In the genomic region with DNA sequence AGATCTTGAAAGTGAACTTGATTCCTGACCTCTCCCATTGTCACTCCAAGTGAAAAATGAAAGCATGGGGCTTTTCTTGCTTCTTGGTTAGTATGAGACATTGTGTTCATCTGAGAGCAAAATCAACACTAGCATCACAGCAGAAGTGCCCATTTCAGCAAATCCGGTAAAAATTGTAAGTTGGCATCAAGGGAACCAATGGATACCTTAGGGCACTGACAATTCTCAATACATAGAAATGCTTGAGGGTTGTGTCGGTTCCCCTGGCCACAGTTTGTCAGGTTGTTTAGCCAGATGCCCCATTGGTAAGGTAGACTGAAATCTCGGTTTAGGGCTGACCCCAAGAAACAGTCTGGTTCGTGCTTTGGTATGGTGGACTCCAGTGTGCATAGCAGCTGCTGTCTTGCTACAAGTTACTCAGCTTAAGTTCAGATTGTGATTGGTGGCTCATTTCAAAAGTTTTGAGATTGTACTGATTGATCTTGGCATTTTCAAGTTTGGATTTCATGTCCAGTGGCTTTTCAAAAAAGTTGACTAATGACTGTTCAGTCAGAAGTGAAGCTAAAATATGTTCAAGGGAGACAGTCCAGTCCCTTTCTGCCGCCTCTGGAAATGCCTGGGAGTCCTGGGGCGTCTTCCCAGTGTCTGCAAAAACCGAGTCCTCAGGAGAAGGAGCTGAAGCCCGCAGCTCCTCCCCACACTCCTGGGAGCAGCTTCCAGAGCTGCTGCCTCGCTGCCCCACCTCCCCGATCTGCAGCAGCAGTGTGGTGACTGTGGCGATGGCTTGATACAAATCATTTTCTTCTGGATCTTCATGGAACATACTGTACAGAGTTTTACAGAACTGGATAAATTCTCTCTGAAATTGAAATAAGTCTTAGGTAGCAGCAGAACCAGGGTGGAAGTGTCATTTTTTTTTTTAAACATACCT, we compare ENCODE assay signal across 14 cellular contexts. TPM values are rescaled to one million over a fixed set of nuclear protein-coding genes. Genes with fewer than 3 reads are reported as not detected.
A peak's percentile ranks its signal among the peaks of the same experiment; 100 is the strongest.
DNase-seq lines count a peak whose midpoint lies in the region; ATAC-seq, FAIRE-seq and TF ChIP-seq lines count a peak whose summit lies in the region.
"Had no signal": no experiment of that assay in that cellular context is flagged by ENCODE, and none has a peak within 500 bp of the region (broad histone marks: within the 10 kb centered on the region; RNA-seq: fewer than 3 reads in every experiment).

No MANE protein-coding gene starts in this region.

- peak overlapping the region in 1 of 2 donors; percentile 38 for H3K27ac Mint-ChIP-seq in stimulated activated naive CD8-positive, alpha-beta T cell treated with anti-CD3 and anti-CD28 coated beads, Interleukin-15, amount 100 ng/mL, for 72 hours
- peak overlapping the region; percentile 74 for H3K27ac Mint-ChIP-seq in stimulated activated naive CD8-positive, alpha-beta T cell treated with anti-CD3 and anti-CD28 coated beads, Interleukin-15, Interleukin-2, amounts not matched to agents 100 ng/mL and 50 ng/mL, for 24 hours

- H2AFZ ChIP-seq in H1 (ENCODE audit: low read length) = no peak overlapping the region

- peak overlapping the region; percentile 85; the same call in 1 of the 2 replicates for H4K8ac ChIP-seq in H1 (ENCODE audit: extremely low read depth, insufficient read depth, low read length)

- intact Hi-C loops in pancreas (cut with DNase I) = no loop called here

- peaks cover 3% of the 10 kb centered on the region for H3K79me1 ChIP-seq in H1 (ENCODE audit: low read depth, low read length)

- H2BK12ac ChIP-seq in H1 (ENCODE audit: low read depth, low read length) = no peak overlapping the region

- H2BK20ac ChIP-seq in H1 (ENCODE audit: low read length) = no peak overlapping the region

- FAIRE-seq in H1 (lab: Jason Lieb, UNC) (no peak), pancreas (lab: Jason Lieb, UNC) (no peak)

- no peak overlapping the region for H2AK5ac ChIP-seq in H1 (ENCODE audit: low read depth, low read length)

- H3K4me1 ChIP-seq in H1 (replicated peaks in 1 of 4; ENCODE audit: control insufficient read depth in 3 of 4, insufficient read depth in 4 of 4, low read length in 3 of 4) (peaks cover 0 to 8% (median 7%) of the 10 kb centered on the region in 4 experiments; a peak in 4 of 7 replicates), pancreas (peaks cover 8 to 31% (median 9%) of the 10 kb centered on the region in 3 donors)

- no peak overlapping the region for H2BK120ac ChIP-seq in H1 (replicated peaks; ENCODE audit: low read depth, low read length)

- H4K20me1 ChIP-seq in H1 (replicated peaks in 1 of 2; ENCODE audit: control insufficient read depth in 1 of 2, insufficient read depth in 2 of 2, low read length in 2 of 2) = peaks cover 18 to 32% of the 10 kb centered on the region in 2 experiments

- H3K79me2 ChIP-seq in H1 (ENCODE audit: control insufficient read depth in 1 of 2, insufficient read depth in 2 of 2, low read length in 2 of 2) = peaks cover 6 to 27% of the 10 kb centered on the region in 2 experiments

- H3K4me2 ChIP-seq in H1 (ENCODE audit: insufficient read depth in 1 of 2, low read depth in 2 of 2, low read length in 2 of 2) = no peak overlapping the region

- 85% methylated on average over 11 of the region's 11 CpGs; no CpG with 5 or more reads in 1 of the 2 experiments for WGBS in H1 (ENCODE audit: extremely low coverage in 1 of 2, insufficient coverage in 1 of 2, insufficient read length in 1 of 2, insufficient replicate concordance in 2 of 2, low coverage in 1 of 2, low lambda C conversion rate in 2 of 2, missing lambda C conversion rate in 1 of 2), 2 experiments
- WGBS in pancreas, 2 donors = 67 to 71% methylated on average over 11 of the region's 11 CpGs

- peaks cover 4% of the 10 kb centered on the region; the same call in 1 of the 2 replicates for H3K23me2 ChIP-seq in H1 (ENCODE audit: low read depth, low read length)

- POLR2A ChIA-PET in RWPE1 (lab: Yijun Ruan, JAX; ENCODE audit: low non-redundant PET) = interaction anchor here (0.5 kb wide), 1 partner anchor 277 kb away, joined by 3 read pairs; no protein-coding TSS in a partner anchor
- POLR2A ChIA-PET in H1 (lab: Charles Lee; ENCODE audit: partially characterized antibody) = interaction anchor here (0.7 to 8.5 kb wide), 20 partner anchors 9 to 1194 kb away, joined by 3 to 151 read pairs (median 4); a partner anchor contains a TSS

- no peak overlapping the region for H3K9ac ChIP-seq in H1 (replicated peaks in 1 of 4; ENCODE audit: extremely low read depth in 1 of 4, low read depth in 3 of 4, low read length in 3 of 4)

- no peak overlapping the region for H3K23ac ChIP-seq in H1 (ENCODE audit: insufficient read length)

- H2BK5ac ChIP-seq in H1 (ENCODE audit: low read depth, low read length) = no peak overlapping the region

- H3K27ac ChIP-seq in RWPE1 (peak overlapping the region; percentile 68), H1 (ENCODE audit: low read depth, low read length) (no peak overlapping the region), pancreas (no peak overlapping the region)
- H3K27ac ChIP-seq: esophagus muscularis mucosa, prostate gland, WERI-Rb-1 had no signal

- no peak overlapping the region for H3K4ac ChIP-seq in H1 (replicated peaks; ENCODE audit: insufficient read length, low read depth, low read length)

- TF ChIP-seq RAD21 in H1 (IDR thresholded peaks at IDR 0.05 in 1 of 2, conservative IDR thresholded peaks at IDR 0.05 in 1 of 2; ENCODE audit: low read depth in 2 of 2, low read length in 2 of 2) = no peak

- H3K27me3 ChIP-seq in H1 (replicated peaks in 1 of 4; ENCODE audit: control insufficient read depth in 3 of 4, extremely low read depth in 1 of 4, insufficient read depth in 3 of 4, low read length in 3 of 4) (no peaks in the 10 kb centered on the region; a peak in 1 of 7 replicates), pancreas (no peaks in the 10 kb centered on the region)
- H3K27me3 ChIP-seq: esophagus muscularis mucosa had no signal

- H3K9me3 Mint-ChIP-seq in stimulated activated naive CD8-positive, alpha-beta T cell treated with anti-CD3 and anti-CD28 coated beads, Interleukin-15, amount 100 ng/mL, for 72 hours = no peaks in the 10 kb centered on the region
- no peaks in the 10 kb centered on the region for H3K9me3 Mint-ChIP-seq in stimulated activated naive CD8-positive, alpha-beta T cell treated with anti-CD3 and anti-CD28 coated beads, Interleukin-15, Interleukin-2, amounts not matched to agents 100 ng/mL and 50 ng/mL, for 24 hours

- no peak overlapping the region for H3K4me3 Mint-ChIP-seq in stimulated activated naive CD8-positive, alpha-beta T cell treated with anti-CD3 and anti-CD28 coated beads, Interleukin-15, amount 100 ng/mL, for 72 hours
- peak overlapping the region; percentile 50 for H3K4me3 Mint-ChIP-seq in stimulated activated naive CD8-positive, alpha-beta T cell treated with anti-CD3 and anti-CD28 coated beads, Interleukin-15, Interleukin-2, amounts not matched to agents 100 ng/mL and 50 ng/mL, for 24 hours

- ATAC-seq in stimulated activated naive CD8-positive, alpha-beta T cell treated with anti-CD3 and anti-CD28 coated beads, Interleukin-15, Interleukin-2, amounts not matched to agents 100 U/mL and 50 U/mL, for 24 hours = no peak
- ATAC-seq in stimulated activated naive CD8-positive, alpha-beta T cell treated with anti-CD3 and anti-CD28 coated beads, Interleukin-15, amount 100 ng/mL, for 72 hours = no peak
- ATAC-seq in pancreas (no peak), HG03196 (IDR thresholded peaks at IDR 0.05; ENCODE audit: unreplicated experiment) (no peak)
- ATAC-seq: left cardiac atrium had no signal

- CTCF ChIA-PET in RWPE1 (lab: Yijun Ruan, JAX) = interaction anchor here (0.6 to 1.6 kb wide), 3 partner anchors 145 to 413 kb away, joined by 3 to 6 read pairs (median 5); no protein-coding TSS in a partner anchor
- CTCF ChIA-PET in H1 (lab: Charles Lee; ENCODE audit: partially characterized antibody) = interaction anchor here (0.8 to 1.8 kb wide), 7 partner anchors 15 to 414 kb away, joined by 3 to 6 read pairs (median 3); no protein-coding TSS in a partner anchor

- no peak overlapping the region for H3K18ac ChIP-seq in H1 (ENCODE audit: extremely low read depth, low read length)

- H3K36me3 ChIP-seq in H1 (ENCODE audit: control insufficient read depth in 2 of 4, insufficient read depth in 4 of 4, low read length in 3 of 4) = peaks cover 33 to 93% (median 57%) of the 10 kb centered on the region in 4 experiments
- H3K36me3 ChIP-seq in pancreas = peaks cover 18 to 63% (median 34%) of the 10 kb centered on the region in 3 donors

- TF ChIP-seq CTCF in RWPE1 (conservative IDR thresholded peaks at IDR 0.05; ENCODE audit: low read depth) = no peak
- no peak for TF ChIP-seq CTCF in H1 (IDR thresholded peaks at IDR 0.05; ENCODE audit: control extremely low read depth in 1 of 3, insufficient read depth in 1 of 3, low read depth in 1 of 3, low read length in 3 of 3)
- no peak for TF ChIP-seq CTCF in pancreas (IDR thresholded peaks at IDR 0.05)

- TF ChIP-seq POLR2A in H1 (IDR thresholded peaks at IDR 0.05; ENCODE audit: control extremely low read depth in 1 of 2, low read depth in 2 of 2, low read length in 2 of 2) = peak; percentile 75 to 76

- peaks cover 81% of the 10 kb centered on the region for H3K36me3 Mint-ChIP-seq in stimulated activated naive CD8-positive, alpha-beta T cell treated with anti-CD3 and anti-CD28 coated beads, Interleukin-15, Interleukin-2, amounts not matched to agents 100 ng/mL and 50 ng/mL, for 24 hours (ENCODE audit: low read depth)

- no peak for TF ChIP-seq EP300 in H1 (IDR thresholded peaks at IDR 0.05; ENCODE audit: borderline replicate concordance in 1 of 2, low read depth in 2 of 2, low read length in 2 of 2)

- H3K9me3 ChIP-seq in H1 (ENCODE audit: insufficient read depth in 2 of 2, low read depth in 1 of 2, low read length in 1 of 2) = no peaks in the 10 kb centered on the region
- H3K9me3 ChIP-seq in pancreas = no peaks in the 10 kb centered on the region
- H3K9me3 ChIP-seq: esophagus muscularis mucosa, prostate gland had no signal

- H3K4me3 ChIP-seq in H1 (ENCODE audit: extremely low read depth in 1 of 4, insufficient read depth in 2 of 4, low read depth in 3 of 4, low read length in 4 of 4) = no peak overlapping the region
- H3K4me3 ChIP-seq in pancreas = no peak overlapping the region
- H3K4me3 ChIP-seq: esophagus muscularis mucosa, prostate gland had no signal

- no peak overlapping the region for H4K5ac ChIP-seq in H1 (ENCODE audit: insufficient read length, low read depth, low read length)

- no peaks in the 10 kb centered on the region for H3K27me3 Mint-ChIP-seq in stimulated activated naive CD8-positive, alpha-beta T cell treated with anti-CD3 and anti-CD28 coated beads, Interleukin-15, amount 100 ng/mL, for 72 hours
- no peaks in the 10 kb centered on the region for H3K27me3 Mint-ChIP-seq in stimulated activated naive CD8-positive, alpha-beta T cell treated with anti-CD3 and anti-CD28 coated beads, Interleukin-15, Interleukin-2, amounts not matched to agents 100 ng/mL and 50 ng/mL, for 24 hours

- H4K91ac ChIP-seq in H1 (replicated peaks; ENCODE audit: insufficient read length, low read length) = no peak overlapping the region

- peaks cover 82% of the 10 kb centered on the region for H3K4me1 Mint-ChIP-seq in stimulated activated naive CD8-positive, alpha-beta T cell treated with anti-CD3 and anti-CD28 coated beads, Interleukin-15, amount 100 ng/mL, for 72 hours
- peaks cover 64% of the 10 kb centered on the region for H3K4me1 Mint-ChIP-seq in stimulated activated naive CD8-positive, alpha-beta T cell treated with anti-CD3 and anti-CD28 coated beads, Interleukin-15, Interleukin-2, amounts not matched to agents 100 ng/mL and 50 ng/mL, for 24 hours (ENCODE audit: low read depth)

- no peak overlapping the region for H3K56ac ChIP-seq in H1 (replicated peaks; ENCODE audit: insufficient read length, low read depth, low read length)

- no peak overlapping the region for H2BK15ac ChIP-seq in H1 (ENCODE audit: low read length)

- no peak overlapping the region for H3K14ac ChIP-seq in H1 (ENCODE audit: insufficient read length)

- DNase-seq in stimulated activated naive CD8-positive, alpha-beta T cell treated with anti-CD3 and anti-CD28 coated beads, Interleukin-15, Interleukin-2, amounts not matched to agents 100 U/mL and 50 U/mL, for 24 hours = peak; percentile 10
- no peak for DNase-seq in stimulated activated naive CD8-positive, alpha-beta T cell treated with anti-CD3 and anti-CD28 coated beads, Interleukin-15, amount 100 ng/mL, for 72 hours
- DNase-seq in RWPE1 (ENCODE audit: low spot score) (no peak), H1 (ENCODE audit: low read depth in 1 of 2, low spot score in 2 of 2) (no peak), NK-92 (lab: John Stamatoyannopoulos, UW; ENCODE audit: unreplicated experiment) (no peak), pancreas (no peak)
- DNase-seq: left cardiac atrium, NCI-H1048, trophoblast cell, WERI-Rb-1 had no signal

RNA-seq across cellular contexts. Expression of a gene that starts 5.6 kb away (rescaled TPM):
- total RNA-seq in H1 (2021; fragmentation: NEBNext Ultra II Directional; extraction: Animal tissue kit (Norgen Biotek cat#: 25700)) = 1,722 and 1,734 TPM in 2 replicates
- polyA plus RNA-seq in H1 (2011; rRNA removed) (904 and 1,463 TPM in 2 replicates), pancreas (1,000 to 10,000 TPM; 2,539 to 3,410 TPM)
- 2,318 TPM for polyA plus RNA-seq in H1 (2011; cell fraction: cytosol; rRNA removed)
- 864 TPM for polyA plus RNA-seq in H1 (2011; cell fraction: nucleus; rRNA removed)
- polyA plus RNA-seq in H1 (2012, experiment 1 of 2) = 5,645 to 7,519 TPM (median 6,011 TPM) in 4 replicates
- 6,720 TPM for polyA plus RNA-seq in H1 (2012, experiment 2 of 2)
- polyA plus RNA-seq in H1 (2013, experiment 1 of 2) = 1,743 TPM
- 1,678 TPM for polyA plus RNA-seq in H1 (2013, experiment 2 of 2)
- 289 and 451 TPM in 2 replicates for polyA minus RNA-seq in H1 (2011; rRNA and poly(A)+ RNA removed)
- 359 TPM for polyA minus RNA-seq in H1 (2011; cell fraction: cytosol; rRNA and poly(A)+ RNA removed)
- polyA minus RNA-seq in H1 (2011; cell fraction: nucleus; rRNA and poly(A)+ RNA removed) = 406 TPM
- total RNA-seq in pancreas = 1,000 to 10,000 TPM in 1 of 6 donors, 100 to 1,000 TPM in 5; 583 to 1,055 (median 904) TPM
